ENCODE assay signal across 8 cellular contexts in genomic region chrX:153980394-153980793, GRCh38. TPM values are rescaled to one million over a fixed set of nuclear protein-coding genes. Genes with fewer than 3 reads are reported as not detected.
DNase-seq lines count a peak whose midpoint lies in the region; ATAC-seq, FAIRE-seq and TF ChIP-seq lines count a peak whose summit lies in the region.
"Not testable (repeated sequence)": the region's sequence is repeated elsewhere in the genome, so short reads cannot be mapped to it uniquely, and the experiment has no call there.

No MANE protein-coding gene starts in this region.

- not testable (repeated sequence) for H3K36me3 Mint-ChIP-seq in CD4-positive, alpha-beta memory T cell; activated T-cell treated with anti-CD3 and anti-CD28 coated beads, Interleukin-2, amount 50 U/mL, for 4 hours (ENCODE audit: insufficient read depth); naive B cell; stimulated activated naive CD8-positive, alpha-beta T cell treated with anti-CD3 and anti-CD28 coated beads, Interleukin-15, Interleukin-2, amounts not matched to agents 100 ng/mL and 50 ng/mL, for 24 hours (ENCODE audit: low read depth)

- peak overlapping the region; percentile 52 for H3K27ac ChIP-seq in CD4-positive, alpha-beta memory T cell (ENCODE audit: low read depth, low read length)
- H3K27ac ChIP-seq in OCI-LY3 (ENCODE audit: low read length): peak overlapping the region; percentile 61
- H3K27ac ChIP-seq in K562 (ENCODE audit: extremely low read depth, low read depth, low read length): not testable (repeated sequence)

- FAIRE-seq in K562 (lab: Jason Lieb, UNC): peak; percentile 46

- peak in 1 of 5 donors; percentile 56 for DNase-seq in CD4-positive, alpha-beta memory T cell
- not testable (repeated sequence) for DNase-seq in activated T-cell treated with anti-CD3 and anti-CD28 coated beads, Interleukin-2, amount 50 U/mL, for 4 hours; K562 (ENCODE audit: extremely low read depth in 1 of 4, low spot score in 3 of 4)
- peak; percentile 18 for DNase-seq in naive B cell

- H3K4me3 ChIP-seq in CD4-positive, alpha-beta memory T cell (ENCODE audit: low read length in 2 of 2); K562: not testable (repeated sequence)
- peak overlapping the region; percentile 31; the same call in 1 of the 2 replicates for H3K4me3 ChIP-seq in OCI-LY3 (ENCODE audit: low read length)

- CTCF ChIA-PET in CD4-positive, alpha-beta memory T cell (lab: Charles Lee; ENCODE audit: partially characterized antibody): interaction anchor here (1.1 to 1.5 kb wide), 3 partner anchors 12 to 392 kb away, joined by 3 to 5 read pairs (median 3); no protein-coding TSS in a partner anchor
- CTCF ChIA-PET in K562 (lab: Yijun Ruan, JAX; ENCODE audit: low intra/inter-chr PET ratio): not testable (repeated sequence)

- not testable (repeated sequence) for TF ChIP-seq EP300 in K562 (IDR thresholded peaks at IDR 0.05; ENCODE audit: low read length)

- 64% methylated on average over 5 of the region's 10 CpGs for WGBS in K562 (ENCODE audit: insufficient coverage, low coverage, missing lambda C conversion rate)

- H3K27ac Mint-ChIP-seq in CD4-positive, alpha-beta memory T cell: peak overlapping the region; percentile 93 to 97 (median 94)
- H3K27ac Mint-ChIP-seq in naive B cell: peak overlapping the region in 5 of 6 donors; percentile 53 to 98 (median 91)
- peak overlapping the region; percentile 88 for H3K27ac Mint-ChIP-seq in stimulated activated naive CD8-positive, alpha-beta T cell treated with anti-CD3 and anti-CD28 coated beads, Interleukin-15, Interleukin-2, amounts not matched to agents 100 ng/mL and 50 ng/mL, for 24 hours

- H3K9me3 Mint-ChIP-seq in CD4-positive, alpha-beta memory T cell; activated T-cell treated with anti-CD3 and anti-CD28 coated beads, Interleukin-2, amount 50 U/mL, for 4 hours; naive B cell; stimulated activated naive CD8-positive, alpha-beta T cell treated with anti-CD3 and anti-CD28 coated beads, Interleukin-15, Interleukin-2, amounts not matched to agents 100 ng/mL and 50 ng/mL, for 24 hours: not testable (repeated sequence)

- intact Hi-C loops in CD4-positive, alpha-beta memory T cell (cut with micrococcal nuclease): loop anchor here (5.0 kb wide), 1 partner anchor 117 kb away; the partner anchor contains the start of gene MECP2
- intact Hi-C loops in K562 (cut with micrococcal nuclease): not testable (repeated sequence)

- H3K79me2 ChIP-seq in OCI-LY3 (ENCODE audit: low read length); K562 (ENCODE audit: control insufficient read depth, insufficient read depth, low read length): not testable (repeated sequence)

- POLR2A ChIA-PET in CD4-positive, alpha-beta memory T cell (lab: Charles Lee; ENCODE audit: partially characterized antibody): interaction anchor here (1.0 to 5.8 kb wide), 10 partner anchors 8 to 567 kb away, joined by 3 to 129 read pairs (median 6); partner anchors contain the start of genes ARHGAP4, HCFC1, IKBKG and IRAK1
- POLR2A ChIA-PET in K562 (lab: Yijun Ruan, JAX): interaction anchor here (2.5 kb wide), 1 partner anchor 9 kb away, joined by 16 read pairs; the partner anchor contains the start of genes HCFC1 and TMEM187

- not testable (repeated sequence) for BruUV-seq in K562 (replicated peaks; lab: Mats Ljungman, UMichigan)

- not testable (repeated sequence) for H3K27me3 Mint-ChIP-seq in CD4-positive, alpha-beta memory T cell; activated T-cell treated with anti-CD3 and anti-CD28 coated beads, Interleukin-2, amount 50 U/mL, for 4 hours (ENCODE audit: low read depth); naive B cell; stimulated activated naive CD8-positive, alpha-beta T cell treated with anti-CD3 and anti-CD28 coated beads, Interleukin-15, Interleukin-2, amounts not matched to agents 100 ng/mL and 50 ng/mL, for 24 hours

- H3K9ac ChIP-seq in OCI-LY3 (ENCODE audit: low read length): peak overlapping the region; percentile 20; the same call in 1 of the 2 replicates
- H3K9ac ChIP-seq in K562 (ENCODE audit: insufficient read depth in 1 of 2, low read depth in 2 of 2, low read length in 2 of 2): not testable (repeated sequence)

- H3K4me1 ChIP-seq in CD4-positive, alpha-beta memory T cell (ENCODE audit: insufficient read depth, low read length): peaks cover 47% of the 10 kb centered on the region
- H3K4me1 ChIP-seq in OCI-LY3 (ENCODE audit: low read length): peaks cover 43% of the 10 kb centered on the region
- H3K4me1 ChIP-seq in K562 (replicated peaks in 1 of 2; ENCODE audit: control insufficient read depth in 2 of 2, insufficient read depth in 2 of 2, low read length in 2 of 2): peaks cover 13 to 34% of the 10 kb centered on the region in 2 experiments

- in situ Hi-C loops in K562 (cut with MboI): not testable (repeated sequence)

- H3K9me1 ChIP-seq in K562 (ENCODE audit: control insufficient read depth, insufficient read depth, low read length): not testable (repeated sequence)

- not testable (repeated sequence) for TF ChIP-seq POLR2A in K562 (conservative IDR thresholded peaks at IDR 0.05)

- peak; percentile 45 for ATAC-seq in GM19043 (IDR thresholded peaks at IDR 0.05; ENCODE audit: low read depth, unreplicated experiment)
- peak; percentile 68 for ATAC-seq in HG02798 (IDR thresholded peaks at IDR 0.05; ENCODE audit: poor library complexity, unreplicated experiment)
- ATAC-seq in activated T-cell treated with anti-CD3 and anti-CD28 coated beads, Interleukin-2, amount 50 U/mL, for 4 hours: peak; percentile 58 to 66
- ATAC-seq in K562: not testable (repeated sequence)
- peak; percentile 44 to 57 for ATAC-seq in naive B cell (ENCODE audit: low read depth in 2 of 2)

- TF ChIP-seq CTCF in OCI-LY3 (IDR thresholded peaks at IDR 0.05; ENCODE audit: low read depth, low read length); K562 (IDR thresholded peaks at IDR 0.05 in 2 of 3, conservative IDR thresholded peaks at IDR 0.05 in 1 of 3; ENCODE audit: insufficient read depth in 2 of 3, low read depth in 1 of 3, low read length in 3 of 3): not testable (repeated sequence)

- H2AFZ ChIP-seq in OCI-LY3 (ENCODE audit: low read depth, low read length); K562 (ENCODE audit: low read depth, low read length): not testable (repeated sequence)

- H3K36me3 ChIP-seq in CD4-positive, alpha-beta memory T cell (ENCODE audit: insufficient read depth, low read length); OCI-LY3 (replicated peaks; ENCODE audit: low read depth, low read length); K562 (ENCODE audit: control insufficient read depth, insufficient read depth, low read length): not testable (repeated sequence)

- H4K20me1 ChIP-seq in OCI-LY3 (ENCODE audit: insufficient read depth, low read length); K562 (replicated peaks; ENCODE audit: control insufficient read depth, insufficient read depth, low read length): not testable (repeated sequence)

- peak overlapping the region; percentile 64 to 87 (median 78) for H3K4me3 Mint-ChIP-seq in CD4-positive, alpha-beta memory T cell
- peak overlapping the region; percentile 62 for H3K4me3 Mint-ChIP-seq in activated T-cell treated with anti-CD3 and anti-CD28 coated beads, Interleukin-2, amount 50 U/mL, for 4 hours
- peak overlapping the region; percentile 59 to 79 (median 73) for H3K4me3 Mint-ChIP-seq in naive B cell
- H3K4me3 Mint-ChIP-seq in stimulated activated naive CD8-positive, alpha-beta T cell treated with anti-CD3 and anti-CD28 coated beads, Interleukin-15, Interleukin-2, amounts not matched to agents 100 ng/mL and 50 ng/mL, for 24 hours: peak overlapping the region; percentile 57

- H3K4me2 ChIP-seq in OCI-LY3 (ENCODE audit: low read length): peak overlapping the region; percentile 53
- not testable (repeated sequence) for H3K4me2 ChIP-seq in K562 (ENCODE audit: insufficient read depth, low read length)

- H3K27me3 ChIP-seq in CD4-positive, alpha-beta memory T cell (ENCODE audit: insufficient read depth, low read length); OCI-LY3 (ENCODE audit: low read depth, low read length); K562 (ENCODE audit: control insufficient read depth in 2 of 2, insufficient read depth in 2 of 2, low read length in 2 of 2): not testable (repeated sequence)

- not testable (repeated sequence) for H3K9me3 ChIP-seq in CD4-positive, alpha-beta memory T cell (ENCODE audit: control insufficient read depth in 1 of 2, low read length in 2 of 2); OCI-LY3 (ENCODE audit: insufficient read depth, low read length); K562 (replicated peaks; ENCODE audit: control insufficient read depth, insufficient read depth, low read depth, low read length)

- peaks cover 25 to 62% (median 42%) of the 10 kb centered on the region in 4 donors for H3K4me1 Mint-ChIP-seq in CD4-positive, alpha-beta memory T cell
- peaks cover 51% of the 10 kb centered on the region for H3K4me1 Mint-ChIP-seq in activated T-cell treated with anti-CD3 and anti-CD28 coated beads, Interleukin-2, amount 50 U/mL, for 4 hours (ENCODE audit: low read depth)
- peaks cover 17 to 52% (median 30%) of the 10 kb centered on the region in 3 donors for H3K4me1 Mint-ChIP-seq in naive B cell
- H3K4me1 Mint-ChIP-seq in stimulated activated naive CD8-positive, alpha-beta T cell treated with anti-CD3 and anti-CD28 coated beads, Interleukin-15, Interleukin-2, amounts not matched to agents 100 ng/mL and 50 ng/mL, for 24 hours (ENCODE audit: low read depth): peaks cover 52% of the 10 kb centered on the region

- not testable (repeated sequence) for TF ChIP-seq RAD21 in K562 (CRISPR knock-in tag; conservative IDR thresholded peaks at IDR 0.05 in 1 of 2, IDR thresholded peaks at IDR 0.05 in 1 of 2)

RNA-seq across cellular contexts. Expression of gene TMEM187, which starts 7.8 kb away (rescaled TPM):
- 10 to 100 TPM; 12.8 to 14.9 TPM for total RNA-seq in CD4-positive, alpha-beta memory T cell
- 10 to 100 TPM; 10.4 to 23.8 TPM for polyA plus RNA-seq in CD4-positive, alpha-beta memory T cell
- 1 to 10 TPM; 2.0 to 2.7 (median 2.3) TPM for total RNA-seq in activated T-cell treated with anti-CD3 and anti-CD28 coated beads, Interleukin-2, amount 50 U/mL, for 4 hours
- 4.7 and 15.6 TPM in 2 replicates for total RNA-seq in K562 (2011; cell fraction: chromatin; rRNA removed; ENCODE audit: low replicate concordance)
- 17.4 and 21.8 TPM in 2 replicates for total RNA-seq in K562 (2011; cell fraction: nucleolus; rRNA removed)
- 9.3 and 9.5 TPM in 2 replicates for total RNA-seq in K562 (2011; cell fraction: nucleoplasm; rRNA removed)
- total RNA-seq in K562 (2014; rRNA removed): 3.3 and 5.1 TPM in 2 replicates
- 0.93 and 1.2 TPM in 2 replicates for total RNA-seq in K562 (2014; rRNA removed; fragmentation: Illumina TruSeq; extraction: Trizol)
- total RNA-seq in K562 (2015; rRNA removed; fragmentation: Illumina TruSeq; extraction: Trizol): 1.1 and 1.6 TPM in 2 replicates
- 6.4 and 8.5 TPM in 2 replicates for total RNA-seq in K562 (2021)
- 5.6 and 8.1 TPM in 2 replicates for polyA plus RNA-seq in K562 (2011; rRNA removed)
- 12.5 and 24.6 TPM in 2 replicates for polyA plus RNA-seq in K562 (2011; cell fraction: cytosol; rRNA removed)
- polyA plus RNA-seq in K562 (2011; cell fraction: nucleus; rRNA removed): 6.3 and 6.4 TPM in 2 replicates
- 3.9 and 12.2 TPM in 2 replicates for polyA plus RNA-seq in K562 (2012)
- polyA plus RNA-seq in K562 (2014; fragmentation: Illumina TruSeq; extraction: Trizol): 1.2 and 2.0 TPM in 2 replicates
- 1 to 10 TPM in 1 of 2 experiments, under 1 TPM in 1; 0.13 to 1.1 TPM for polyA plus RNA-seq in K562 (2014; fragmentation: Nextera tagmentation; extraction: Ambion mirVana)
- 4.0 TPM in 2 replicates for polyA plus RNA-seq in K562 (2014; rRNA removed)
- 3.7 and 4.9 TPM in 2 replicates for polyA minus RNA-seq in K562 (2011; rRNA and poly(A)+ RNA removed)
- polyA minus RNA-seq in K562 (2011; cell fraction: cytosol; rRNA and poly(A)+ RNA removed): 5.6 and 6.4 TPM in 2 replicates
- 1.3 and 1.8 TPM in 2 replicates for polyA minus RNA-seq in K562 (2011; cell fraction: nucleus; rRNA and poly(A)+ RNA removed)
- polyA plus RNA-seq in naive B cell (ENCODE audit: low read depth in 6 of 6): 10 to 100 TPM in 2 of 6 donors, 1 to 10 TPM in 4; 5.0 to 13.6 (median 8.1) TPM

RNA-seq across cellular contexts. Expression of gene HCFC1, which starts 8.8 kb away (rescaled TPM):
- 10 to 100 TPM; 52.6 to 53.4 TPM for total RNA-seq in CD4-positive, alpha-beta memory T cell
- 10 to 100 TPM in 1 of 2 donors, 1 to 10 TPM in 1; 1.6 to 14.9 TPM for polyA plus RNA-seq in CD4-positive, alpha-beta memory T cell
- total RNA-seq in activated T-cell treated with anti-CD3 and anti-CD28 coated beads, Interleukin-2, amount 50 U/mL, for 4 hours: 100 to 1,000 TPM; 140 to 162 (median 150) TPM
- 39.3 and 72.5 TPM in 2 replicates for total RNA-seq in K562 (2011; cell fraction: chromatin; rRNA removed; ENCODE audit: low replicate concordance)
- total RNA-seq in K562 (2011; cell fraction: nucleolus; rRNA removed): 41.0 and 46.2 TPM in 2 replicates
- 38.1 and 43.2 TPM in 2 replicates for total RNA-seq in K562 (2011; cell fraction: nucleoplasm; rRNA removed)
- total RNA-seq in K562 (2014; rRNA removed) (39.2 and 59.3 TPM in 2 replicates), K562 (2014; rRNA removed; fragmentation: Illumina TruSeq; extraction: Trizol) (9.1 and 10.3 TPM in 2 replicates), K562 (2015; rRNA removed; fragmentation: Illumina TruSeq; extraction: Trizol) (17.1 and 23.4 TPM in 2 replicates), K562 (2021) (121 and 133 TPM in 2 replicates)
- polyA plus RNA-seq in K562 (2011; rRNA removed) (5.9 and 8.7 TPM in 2 replicates), K562 (2014; fragmentation: Illumina TruSeq; extraction: Trizol) (45.3 and 68.0 TPM in 2 replicates), K562 (2014; fragmentation: Nextera tagmentation; extraction: Ambion mirVana) (10 to 100 TPM in 1 of 2 experiments, 1 to 10 TPM in 1; 2.8 to 10.5 TPM), K562 (2014; rRNA removed) (44.8 and 45.2 TPM in 2 replicates), naive B cell (ENCODE audit: low read depth in 6 of 6) (10 to 100 TPM in 1 of 6 donors, 1 to 10 TPM in 4, under 1 TPM in 1; 0.22 to 14.0 (median 5.8) TPM)
- polyA plus RNA-seq in K562 (2011; cell fraction: cytosol; rRNA removed): 11.3 and 17.7 TPM in 2 replicates
- 39.1 and 51.6 TPM in 2 replicates for polyA plus RNA-seq in K562 (2011; cell fraction: nucleus; rRNA removed)
- 37.4 and 57.1 TPM in 2 replicates for polyA plus RNA-seq in K562 (2012)
- polyA minus RNA-seq in K562 (2011; rRNA and poly(A)+ RNA removed): 4.5 and 6.6 TPM in 2 replicates
- polyA minus RNA-seq in K562 (2011; cell fraction: cytosol; rRNA and poly(A)+ RNA removed): 55.8 and 74.4 TPM in 2 replicates
- polyA minus RNA-seq in K562 (2011; cell fraction: nucleus; rRNA and poly(A)+ RNA removed): 14.8 and 15.6 TPM in 2 replicates

RNA-seq across cellular contexts. Expression of gene RENBP, which starts 36.0 kb away (rescaled TPM):
- 10 to 100 TPM; 17.2 to 21.3 TPM for total RNA-seq in CD4-positive, alpha-beta memory T cell
- polyA plus RNA-seq in CD4-positive, alpha-beta memory T cell: under 1 TPM in 1 of 2 donors, not detected in 1; 0.65 TPM
- total RNA-seq in activated T-cell treated with anti-CD3 and anti-CD28 coated beads, Interleukin-2, amount 50 U/mL, for 4 hours: 10 to 100 TPM in 1 of 3 donors, 1 to 10 TPM in 2; 6.9 to 10.4 (median 8.6) TPM
- total RNA-seq in K562 (2011; cell fraction: chromatin; rRNA removed; ENCODE audit: low replicate concordance): 14.9 and 45.4 TPM in 2 replicates
- total RNA-seq in K562 (2011; cell fraction: nucleolus; rRNA removed): 31.0 and 32.8 TPM in 2 replicates
- total RNA-seq in K562 (2011; cell fraction: nucleoplasm; rRNA removed): 15.7 and 24.1 TPM in 2 replicates
- total RNA-seq in K562 (2014; rRNA removed) (8.4 and 9.5 TPM in 2 replicates), K562 (2014; rRNA removed; fragmentation: Illumina TruSeq; extraction: Trizol) (2.7 and 4.0 TPM in 2 replicates), K562 (2015; rRNA removed; fragmentation: Illumina TruSeq; extraction: Trizol) (12.3 and 13.4 TPM in 2 replicates), K562 (2021) (9.6 and 14.8 TPM in 2 replicates)
- polyA plus RNA-seq in K562 (2011; rRNA removed) (12.7 and 16.4 TPM in 2 replicates), K562 (2014; fragmentation: Illumina TruSeq; extraction: Trizol) (5.6 and 7.3 TPM in 2 replicates), K562 (2014; fragmentation: Nextera tagmentation; extraction: Ambion mirVana) (under 1 TPM in 1 of 2 experiments, not detected in 1; 0.07 TPM), K562 (2014; rRNA removed) (11.1 and 11.6 TPM in 2 replicates), naive B cell (ENCODE audit: low read depth in 6 of 6) (1 to 10 TPM in 4 of 6 donors, under 1 TPM in 2; 0.68 to 3.8 (median 1.7) TPM)
- 21.2 and 25.6 TPM in 2 replicates for polyA plus RNA-seq in K562 (2011; cell fraction: cytosol; rRNA removed)
- 48.7 and 48.8 TPM in 2 replicates for polyA plus RNA-seq in K562 (2011; cell fraction: nucleus; rRNA removed)
- polyA plus RNA-seq in K562 (2012): 24.3 and 60.0 TPM in 2 replicates
- polyA minus RNA-seq in K562 (2011; rRNA and poly(A)+ RNA removed): 5.5 and 12.0 TPM in 2 replicates
- 7.0 and 13.6 TPM in 2 replicates for polyA minus RNA-seq in K562 (2011; cell fraction: cytosol; rRNA and poly(A)+ RNA removed)
- 9.8 and 16.1 TPM in 2 replicates for polyA minus RNA-seq in K562 (2011; cell fraction: nucleus; rRNA and poly(A)+ RNA removed)

RNA-seq across cellular contexts. Expression of gene IRAK1, which starts 39.3 kb away (rescaled TPM):
- 10 to 100 TPM; 66.9 to 74.5 TPM for total RNA-seq in CD4-positive, alpha-beta memory T cell
- 10 to 100 TPM; 38.1 to 64.5 TPM for polyA plus RNA-seq in CD4-positive, alpha-beta memory T cell
- 100 to 1,000 TPM; 258 to 273 (median 272) TPM for total RNA-seq in activated T-cell treated with anti-CD3 and anti-CD28 coated beads, Interleukin-2, amount 50 U/mL, for 4 hours
- total RNA-seq in K562 (2011; cell fraction: chromatin; rRNA removed; ENCODE audit: low replicate concordance): 92.6 and 283 TPM in 2 replicates
- total RNA-seq in K562 (2011; cell fraction: nucleolus; rRNA removed): 241 and 247 TPM in 2 replicates
- total RNA-seq in K562 (2011; cell fraction: nucleoplasm; rRNA removed): 125 and 132 TPM in 2 replicates
- total RNA-seq in K562 (2014; rRNA removed) (220 and 274 TPM in 2 replicates), K562 (2014; rRNA removed; fragmentation: Illumina TruSeq; extraction: Trizol) (52.2 and 68.1 TPM in 2 replicates), K562 (2015; rRNA removed; fragmentation: Illumina TruSeq; extraction: Trizol) (138 and 144 TPM in 2 replicates), K562 (2021) (260 and 261 TPM in 2 replicates)
- polyA plus RNA-seq in K562 (2011; rRNA removed) (91.6 and 104 TPM in 2 replicates), K562 (2014; fragmentation: Illumina TruSeq; extraction: Trizol) (78.9 and 128 TPM in 2 replicates), K562 (2014; fragmentation: Nextera tagmentation; extraction: Ambion mirVana) (10 to 100 TPM; 11.6 to 16.1 TPM), K562 (2014; rRNA removed) (177 and 184 TPM in 2 replicates), naive B cell (ENCODE audit: low read depth in 6 of 6) (100 to 1,000 TPM in 1 of 6 donors, 10 to 100 TPM in 5; 57.9 to 123 (median 73.9) TPM)
- polyA plus RNA-seq in K562 (2011; cell fraction: cytosol; rRNA removed): 93.8 and 232 TPM in 2 replicates
- polyA plus RNA-seq in K562 (2011; cell fraction: nucleus; rRNA removed): 88.5 and 119 TPM in 2 replicates
- 223 and 331 TPM in 2 replicates for polyA plus RNA-seq in K562 (2012)
- polyA minus RNA-seq in K562 (2011; rRNA and poly(A)+ RNA removed): 49.2 and 97.3 TPM in 2 replicates
- polyA minus RNA-seq in K562 (2011; cell fraction: cytosol; rRNA and poly(A)+ RNA removed): 145 and 167 TPM in 2 replicates
- 49.9 and 54.3 TPM in 2 replicates for polyA minus RNA-seq in K562 (2011; cell fraction: nucleus; rRNA and poly(A)+ RNA removed)

RNA-seq across cellular contexts. Expression of gene NAA10, which starts 45.6 kb away (rescaled TPM):
- 10 to 100 TPM; 88.9 to 94.9 TPM for total RNA-seq in CD4-positive, alpha-beta memory T cell
- polyA plus RNA-seq in CD4-positive, alpha-beta memory T cell: 10 to 100 TPM; 57.6 to 96.3 TPM
- total RNA-seq in activated T-cell treated with anti-CD3 and anti-CD28 coated beads, Interleukin-2, amount 50 U/mL, for 4 hours: 100 to 1,000 TPM; 190 to 224 (median 221) TPM
- total RNA-seq in K562 (2011; cell fraction: chromatin; rRNA removed; ENCODE audit: low replicate concordance): 126 and 302 TPM in 2 replicates
- total RNA-seq in K562 (2011; cell fraction: nucleolus; rRNA removed): 207 and 213 TPM in 2 replicates
- 179 and 187 TPM in 2 replicates for total RNA-seq in K562 (2011; cell fraction: nucleoplasm; rRNA removed)
- total RNA-seq in K562 (2014; rRNA removed) (152 and 196 TPM in 2 replicates), K562 (2014; rRNA removed; fragmentation: Illumina TruSeq; extraction: Trizol) (101 and 103 TPM in 2 replicates), K562 (2015; rRNA removed; fragmentation: Illumina TruSeq; extraction: Trizol) (134 and 146 TPM in 2 replicates), K562 (2021) (226 and 231 TPM in 2 replicates)
- polyA plus RNA-seq in K562 (2011; rRNA removed) (105 and 117 TPM in 2 replicates), K562 (2014; fragmentation: Illumina TruSeq; extraction: Trizol) (192 and 229 TPM in 2 replicates), K562 (2014; fragmentation: Nextera tagmentation; extraction: Ambion mirVana) (10 to 100 TPM; 11.1 to 26.5 TPM), K562 (2014; rRNA removed) (250 and 277 TPM in 2 replicates), naive B cell (ENCODE audit: low read depth in 6 of 6) (10 to 100 TPM; 52.6 to 98.7 (median 61.0) TPM)
- 174 and 276 TPM in 2 replicates for polyA plus RNA-seq in K562 (2011; cell fraction: cytosol; rRNA removed)
- 211 and 324 TPM in 2 replicates for polyA plus RNA-seq in K562 (2011; cell fraction: nucleus; rRNA removed)
- 177 and 213 TPM in 2 replicates for polyA plus RNA-seq in K562 (2012)
- 45.9 and 88.5 TPM in 2 replicates for polyA minus RNA-seq in K562 (2011; rRNA and poly(A)+ RNA removed)
- polyA minus RNA-seq in K562 (2011; cell fraction: cytosol; rRNA and poly(A)+ RNA removed): 72.1 and 79.8 TPM in 2 replicates
- polyA minus RNA-seq in K562 (2011; cell fraction: nucleus; rRNA and poly(A)+ RNA removed): 70.5 and 80.1 TPM in 2 replicates
